In the genomic region with DNA sequence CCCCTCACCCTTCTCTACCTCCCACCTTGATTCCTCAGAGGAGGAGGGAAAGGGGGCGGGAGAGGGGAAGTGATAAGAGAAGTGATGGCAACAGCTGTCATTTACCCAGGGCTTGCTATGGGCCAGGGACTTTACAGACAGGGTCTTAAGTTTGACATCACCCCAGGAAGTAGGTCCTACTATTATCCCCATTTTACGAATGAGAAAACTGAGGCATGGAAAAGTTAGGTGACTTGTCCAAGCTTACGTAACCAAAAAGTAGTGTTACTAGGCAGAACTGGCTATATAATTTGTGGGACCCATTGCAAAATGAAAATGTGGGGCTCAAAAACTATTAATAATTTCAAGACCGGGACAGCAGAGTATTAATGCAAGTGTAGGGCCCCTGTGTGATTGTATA, we compare ENCODE assay signal across 1 cellular context.
TF ChIP-seq lines count a peak whose summit lies in the region.

No MANE protein-coding gene starts in this region.

TF ChIP-seq in HepG2, 621 proteins besides CTCF, POLR2A, EP300 and RAD21:
- peak; percentile 53 for TF ChIP-seq ZNF629 (CRISPR knock-in tag; conservative IDR thresholded peaks at IDR 0.05)
- no peak for TF ChIP-seq NAIF1 (CRISPR knock-in tag; IDR thresholded peaks at IDR 0.05; ENCODE audit: borderline replicate concordance)
TF ChIP-seq in HepG2: peak in this region for 1.
